ENCODE assay signal across 12 cellular contexts in genomic region chr17:18682671-18683070, GRCh38. TPM values are rescaled to one million over a fixed set of nuclear protein-coding genes. Genes with fewer than 3 reads are reported as not detected.
DNase-seq lines count a peak whose midpoint lies in the region; ATAC-seq and TF ChIP-seq lines count a peak whose summit lies in the region.
"Not testable (repeated sequence)": the region's sequence is repeated elsewhere in the genome, so short reads cannot be mapped to it uniquely, and the experiment has no call there.
"Had no signal": no experiment of that assay in that cellular context is flagged by ENCODE, and none has a peak within 500 bp of the region (broad histone marks: within the 10 kb centered on the region; RNA-seq: fewer than 3 reads in every experiment).

No MANE protein-coding gene starts in this region.

- in situ Hi-C loops in G401 (cut with HindIII; ENCODE audit: low sequenced_read_pairs), result not testable (repeated sequence)

- not testable (repeated sequence) for H3K9me3 Mint-ChIP-seq in activated naive CD4-positive, alpha-beta T cell treated with anti-CD3 and anti-CD28 coated beads, Interleukin-2, amount 10 ng/mL, durations not matched to agents 7 days and 5 days; effector memory CD8-positive, alpha-beta T cell

- not testable (repeated sequence) for TF ChIP-seq POLR2A in suprapubic skin (IDR thresholded peaks at IDR 0.05)

- not testable (repeated sequence) for H3K36me3 ChIP-seq in SK-N-MC (ENCODE audit: insufficient read depth, low read length); iPS-20b (ENCODE audit: insufficient read depth, low read depth, low read length); neuron (ENCODE audit: insufficient read depth, low read length); suprapubic skin

- TF ChIP-seq EP300 in suprapubic skin (IDR thresholded peaks at IDR 0.05), result not testable (repeated sequence)

- peak overlapping the region; percentile 81 for H3K4me3 Mint-ChIP-seq in activated naive CD4-positive, alpha-beta T cell treated with anti-CD3 and anti-CD28 coated beads, Interleukin-2, amount 10 ng/mL, durations not matched to agents 7 days and 5 days
- peak overlapping the region; percentile 85 to 94 for H3K4me3 Mint-ChIP-seq in effector memory CD8-positive, alpha-beta T cell

- TF ChIP-seq CTCF in suprapubic skin (IDR thresholded peaks at IDR 0.05), result not testable (repeated sequence)

- H3K4me1 ChIP-seq in iPS-20b (ENCODE audit: insufficient read depth, low read length); neuron (ENCODE audit: insufficient read depth, low read length); suprapubic skin: not testable (repeated sequence)

- 0 out of 2 replicates have a peak overlapping the region, but pooled peaks have one; percentile 36 for H3K4me3 ChIP-seq in SK-N-MC
- peak overlapping the region; percentile 77 for H3K4me3 ChIP-seq in iPS-20b (ENCODE audit: low read length)
- H3K4me3 ChIP-seq in neuron (ENCODE audit: low read length), result peak overlapping the region; percentile 58
- H3K4me3 ChIP-seq in suprapubic skin, result peak overlapping the region; percentile 50

- not testable (repeated sequence) for H3K9ac ChIP-seq in SK-N-MC (ENCODE audit: insufficient read length)
- H3K9ac ChIP-seq in iPS-20b (ENCODE audit: low read depth, low read length), result peak overlapping the region; percentile 82; the same call in 1 of the 2 replicates

- H3K27ac ChIP-seq in SK-N-MC; iPS-20b (ENCODE audit: low read length); suprapubic skin: not testable (repeated sequence)

- not testable (repeated sequence) for H3K27ac Mint-ChIP-seq in activated naive CD4-positive, alpha-beta T cell treated with anti-CD3 and anti-CD28 coated beads, Interleukin-2, amount 10 ng/mL, durations not matched to agents 7 days and 5 days
- H3K27ac Mint-ChIP-seq in effector memory CD8-positive, alpha-beta T cell, result peak overlapping the region; percentile 74 to 91

- H2AFZ ChIP-seq in neuron (ENCODE audit: low read depth, low read length), result not testable (repeated sequence)

- H3K27me3 Mint-ChIP-seq in activated naive CD4-positive, alpha-beta T cell treated with anti-CD3 and anti-CD28 coated beads, Interleukin-2, amount 10 ng/mL, durations not matched to agents 7 days and 5 days; effector memory CD8-positive, alpha-beta T cell: not testable (repeated sequence)

- H3K36me3 Mint-ChIP-seq in activated naive CD4-positive, alpha-beta T cell treated with anti-CD3 and anti-CD28 coated beads, Interleukin-2, amount 10 ng/mL, durations not matched to agents 7 days and 5 days; effector memory CD8-positive, alpha-beta T cell (ENCODE audit: insufficient read depth): not testable (repeated sequence)

- CTCF ChIA-PET in activated naive CD4-positive, alpha-beta T cell treated with anti-CD3 and anti-CD28 coated beads, Interleukin-2, amount 10 ng/mL, durations not matched to agents 7 days and 5 days (lab: Charles Lee), result not testable (repeated sequence)

- not testable (repeated sequence) for ATAC-seq in effector memory CD8-positive, alpha-beta T cell (replicated peaks)

- peak; percentile 37 for DNase-seq in G401 (ENCODE audit: low spot score)
- peak; percentile 7 for DNase-seq in HT-29 (ENCODE audit: low spot score)
- DNase-seq in SK-N-MC (ENCODE audit: low read depth, low spot score); activated naive CD4-positive, alpha-beta T cell treated with anti-CD3 and anti-CD28 coated beads, Interleukin-2, amount 10 ng/mL, durations not matched to agents 7 days and 5 days; effector memory CD8-positive, alpha-beta T cell; suprapubic skin (ENCODE audit: low spot score in 2 of 2): not testable (repeated sequence)

- H3K27me3 ChIP-seq in iPS-20b (ENCODE audit: insufficient read depth, low read length); neuron (ENCODE audit: insufficient read depth, low read length); suprapubic skin: not testable (repeated sequence)

- WGBS in suprapubic skin, result 8% methylated on average over 3 of the region's 3 CpGs

- not testable (repeated sequence) for H3K9me3 ChIP-seq in SK-N-MC (ENCODE audit: low read depth, low read length); iPS-20b (ENCODE audit: insufficient read depth, low read depth, low read length); neuron (ENCODE audit: low read length); suprapubic skin

- H3K4me1 Mint-ChIP-seq in activated naive CD4-positive, alpha-beta T cell treated with anti-CD3 and anti-CD28 coated beads, Interleukin-2, amount 10 ng/mL, durations not matched to agents 7 days and 5 days, result peaks cover 18% of the 10 kb centered on the region
- H3K4me1 Mint-ChIP-seq in effector memory CD8-positive, alpha-beta T cell (ENCODE audit: low read depth in 2 of 2), result not testable (repeated sequence)

RNA-seq across cellular contexts. Expression of gene FOXO3B, which starts 0.6 kb away (rescaled TPM):
- total RNA-seq in G401 (2014; rRNA removed; shearing (Covaris generic)), result 1.8 and 4.0 TPM in 2 replicates
- 1.2 and 2.1 TPM in 2 replicates for total RNA-seq in HT-29 (2014; rRNA removed; shearing (Covaris generic))
- total RNA-seq in suprapubic skin, result 10 to 100 TPM in 1 of 4 donors, 1 to 10 TPM in 3; 4.6 to 13.4 (median 7.4) TPM

RNA-seq across cellular contexts. Expression of gene TBC1D28, which starts 38.5 kb away (rescaled TPM):
- total RNA-seq in G401 (2014; rRNA removed; shearing (Covaris generic)), result not detected in 2 replicates
- total RNA-seq in HT-29 (2014; rRNA removed; shearing (Covaris generic)), result not detected in 2 replicates
- not detected for total RNA-seq in suprapubic skin
- total RNA-seq: foreskin keratinocyte, left cardiac atrium, LHCN-M2, SJSA1 had no signal
